In genomic region chr20:50359607-50360217, GRCh38 we compare ENCODE assay signal across 2 cellular contexts.
A peak's percentile ranks its signal among the peaks of the same experiment; 100 is the strongest.
TF ChIP-seq lines count a peak whose summit lies in the region.

No MANE protein-coding gene starts in this region.

TF ChIP-seq in GM23338, 12 proteins besides CTCF, POLR2A, EP300 and RAD21 (continued from another document):
- TF ChIP-seq, protein P1, sequence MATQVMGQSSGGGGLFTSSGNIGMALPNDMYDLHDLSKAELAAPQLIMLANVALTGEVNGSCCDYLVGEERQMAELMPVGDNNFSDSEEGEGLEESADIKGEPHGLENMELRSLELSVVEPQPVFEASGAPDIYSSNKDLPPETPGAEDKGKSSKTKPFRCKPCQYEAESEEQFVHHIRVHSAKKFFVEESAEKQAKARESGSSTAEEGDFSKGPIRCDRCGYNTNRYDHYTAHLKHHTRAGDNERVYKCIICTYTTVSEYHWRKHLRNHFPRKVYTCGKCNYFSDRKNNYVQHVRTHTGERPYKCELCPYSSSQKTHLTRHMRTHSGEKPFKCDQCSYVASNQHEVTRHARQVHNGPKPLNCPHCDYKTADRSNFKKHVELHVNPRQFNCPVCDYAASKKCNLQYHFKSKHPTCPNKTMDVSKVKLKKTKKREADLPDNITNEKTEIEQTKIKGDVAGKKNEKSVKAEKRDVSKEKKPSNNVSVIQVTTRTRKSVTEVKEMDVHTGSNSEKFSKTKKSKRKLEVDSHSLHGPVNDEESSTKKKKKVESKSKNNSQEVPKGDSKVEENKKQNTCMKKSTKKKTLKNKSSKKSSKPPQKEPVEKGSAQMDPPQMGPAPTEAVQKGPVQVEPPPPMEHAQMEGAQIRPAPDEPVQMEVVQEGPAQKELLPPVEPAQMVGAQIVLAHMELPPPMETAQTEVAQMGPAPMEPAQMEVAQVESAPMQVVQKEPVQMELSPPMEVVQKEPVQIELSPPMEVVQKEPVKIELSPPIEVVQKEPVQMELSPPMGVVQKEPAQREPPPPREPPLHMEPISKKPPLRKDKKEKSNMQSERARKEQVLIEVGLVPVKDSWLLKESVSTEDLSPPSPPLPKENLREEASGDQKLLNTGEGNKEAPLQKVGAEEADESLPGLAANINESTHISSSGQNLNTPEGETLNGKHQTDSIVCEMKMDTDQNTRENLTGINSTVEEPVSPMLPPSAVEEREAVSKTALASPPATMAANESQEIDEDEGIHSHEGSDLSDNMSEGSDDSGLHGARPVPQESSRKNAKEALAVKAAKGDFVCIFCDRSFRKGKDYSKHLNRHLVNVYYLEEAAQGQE (IDR thresholded peaks at IDR 0.05; ENCODE audit: unreplicated experiment), result no peak
- TF ChIP-seq, protein P2, sequence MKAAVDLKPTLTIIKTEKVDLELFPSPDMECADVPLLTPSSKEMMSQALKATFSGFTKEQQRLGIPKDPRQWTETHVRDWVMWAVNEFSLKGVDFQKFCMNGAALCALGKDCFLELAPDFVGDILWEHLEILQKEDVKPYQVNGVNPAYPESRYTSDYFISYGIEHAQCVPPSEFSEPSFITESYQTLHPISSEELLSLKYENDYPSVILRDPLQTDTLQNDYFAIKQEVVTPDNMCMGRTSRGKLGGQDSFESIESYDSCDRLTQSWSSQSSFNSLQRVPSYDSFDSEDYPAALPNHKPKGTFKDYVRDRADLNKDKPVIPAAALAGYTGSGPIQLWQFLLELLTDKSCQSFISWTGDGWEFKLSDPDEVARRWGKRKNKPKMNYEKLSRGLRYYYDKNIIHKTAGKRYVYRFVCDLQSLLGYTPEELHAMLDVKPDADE (IDR thresholded peaks at IDR 0.05), result no peak
- TF ChIP-seq ZNF331 (CRISPR knock-in tag; IDR thresholded peaks at IDR 0.05; ENCODE audit: low read depth) (no peak), EZH2phosphoT487 (IDR thresholded peaks at IDR 0.05; ENCODE audit: unreplicated experiment) (no peak), NANOG (IDR thresholded peaks at IDR 0.05; ENCODE audit: borderline replicate concordance) (no peak)
TF ChIP-seq in GM23338: peak in this region for 0.

TF ChIP-seq in HepG2, 621 proteins besides CTCF, POLR2A, EP300 and RAD21 (continued from another document and continues in another):
- TF ChIP-seq, protein P3, sequence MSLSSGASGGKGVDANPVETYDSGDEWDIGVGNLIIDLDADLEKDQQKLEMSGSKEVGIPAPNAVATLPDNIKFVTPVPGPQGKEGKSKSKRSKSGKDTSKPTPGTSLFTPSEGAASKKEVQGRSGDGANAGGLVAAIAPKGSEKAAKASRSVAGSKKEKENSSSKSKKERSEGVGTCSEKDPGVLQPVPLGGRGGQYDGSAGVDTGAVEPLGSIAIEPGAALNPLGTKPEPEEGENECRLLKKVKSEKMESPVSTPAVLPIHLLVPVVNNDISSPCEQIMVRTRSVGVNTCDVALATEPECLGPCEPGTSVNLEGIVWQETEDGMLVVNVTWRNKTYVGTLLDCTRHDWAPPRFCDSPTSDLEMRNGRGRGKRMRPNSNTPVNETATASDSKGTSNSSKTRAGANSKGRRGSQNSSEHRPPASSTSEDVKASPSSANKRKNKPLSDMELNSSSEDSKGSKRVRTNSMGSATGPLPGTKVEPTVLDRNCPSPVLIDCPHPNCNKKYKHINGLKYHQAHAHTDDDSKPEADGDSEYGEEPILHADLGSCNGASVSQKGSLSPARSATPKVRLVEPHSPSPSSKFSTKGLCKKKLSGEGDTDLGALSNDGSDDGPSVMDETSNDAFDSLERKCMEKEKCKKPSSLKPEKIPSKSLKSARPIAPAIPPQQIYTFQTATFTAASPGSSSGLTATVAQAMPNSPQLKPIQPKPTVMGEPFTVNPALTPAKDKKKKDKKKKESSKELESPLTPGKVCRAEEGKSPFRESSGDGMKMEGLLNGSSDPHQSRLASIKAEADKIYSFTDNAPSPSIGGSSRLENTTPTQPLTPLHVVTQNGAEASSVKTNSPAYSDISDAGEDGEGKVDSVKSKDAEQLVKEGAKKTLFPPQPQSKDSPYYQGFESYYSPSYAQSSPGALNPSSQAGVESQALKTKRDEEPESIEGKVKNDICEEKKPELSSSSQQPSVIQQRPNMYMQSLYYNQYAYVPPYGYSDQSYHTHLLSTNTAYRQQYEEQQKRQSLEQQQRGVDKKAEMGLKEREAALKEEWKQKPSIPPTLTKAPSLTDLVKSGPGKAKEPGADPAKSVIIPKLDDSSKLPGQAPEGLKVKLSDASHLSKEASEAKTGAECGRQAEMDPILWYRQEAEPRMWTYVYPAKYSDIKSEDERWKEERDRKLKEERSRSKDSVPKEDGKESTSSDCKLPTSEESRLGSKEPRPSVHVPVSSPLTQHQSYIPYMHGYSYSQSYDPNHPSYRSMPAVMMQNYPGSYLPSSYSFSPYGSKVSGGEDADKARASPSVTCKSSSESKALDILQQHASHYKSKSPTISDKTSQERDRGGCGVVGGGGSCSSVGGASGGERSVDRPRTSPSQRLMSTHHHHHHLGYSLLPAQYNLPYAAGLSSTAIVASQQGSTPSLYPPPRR (CRISPR knock-in tag; IDR thresholded peaks at IDR 0.05; ENCODE audit: borderline replicate concordance), result 0 out of 2 replicates have a peak, but pooled peaks have one; percentile 24
- TF ChIP-seq ZNF543 (CRISPR knock-in tag; IDR thresholded peaks at IDR 0.05) (0 out of 2 replicates have a peak, but pooled peaks have one; percentile 69), ZNF337 (CRISPR knock-in tag; IDR thresholded peaks at IDR 0.05; ENCODE audit: borderline replicate concordance, low read depth) (no peak), ZNF879 (CRISPR knock-in tag; IDR thresholded peaks at IDR 0.05) (no peak), TOPORS (CRISPR knock-in tag; IDR thresholded peaks at IDR 0.05) (0 out of 2 replicates have a peak, but pooled peaks have one; percentile 35), ARNTL (CRISPR knock-in tag; IDR thresholded peaks at IDR 0.05) (0 out of 2 replicates have a peak, but pooled peaks have one; percentile 33), MAFG (CRISPR knock-in tag; IDR thresholded peaks at IDR 0.05) (0 out of 2 replicates have a peak, but pooled peaks have one; percentile 15), PHB2 (IDR thresholded peaks at IDR 0.05; ENCODE audit: partially characterized antibody) (no peak), ZSCAN20 (CRISPR knock-in tag; IDR thresholded peaks at IDR 0.05; ENCODE audit: borderline replicate concordance) (no peak), ZNF350 (CRISPR knock-in tag; IDR thresholded peaks at IDR 0.05; ENCODE audit: borderline replicate concordance, low read depth) (0 out of 2 replicates have a peak, but pooled peaks have one; percentile 10), SOX5 (CRISPR knock-in tag; IDR thresholded peaks at IDR 0.05; ENCODE audit: borderline replicate concordance) (no peak), ZNF556 (CRISPR knock-in tag; IDR thresholded peaks at IDR 0.05; ENCODE audit: borderline replicate concordance) (0 out of 2 replicates have a peak, but pooled peaks have one; percentile 58), EEA1 (CRISPR knock-in tag; IDR thresholded peaks at IDR 0.05; ENCODE audit: borderline replicate concordance) (no peak), THAP9 (CRISPR knock-in tag; IDR thresholded peaks at IDR 0.05; ENCODE audit: borderline replicate concordance) (peak; percentile 15; the same call in 1 of the 2 replicates), HNF1A (IDR thresholded peaks at IDR 0.05; ENCODE audit: low read depth) (no peak), HNF1A (CRISPR knock-in tag; IDR thresholded peaks at IDR 0.05; ENCODE audit: borderline replicate concordance) (0 out of 2 replicates have a peak, but pooled peaks have one; percentile 47), FOXC1 (CRISPR knock-in tag; IDR thresholded peaks at IDR 0.05; ENCODE audit: borderline replicate concordance) (no peak), ZNF709 (CRISPR knock-in tag; IDR thresholded peaks at IDR 0.05) (no peak), MYNN (CRISPR knock-in tag; IDR thresholded peaks at IDR 0.05; ENCODE audit: low read depth) (0 out of 2 replicates have a peak, but pooled peaks have one; percentile 4), HOXA3 (CRISPR knock-in tag; IDR thresholded peaks at IDR 0.05) (no peak), AGO2 (optimal IDR thresholded peaks at IDR 0.05; ENCODE audit: low read depth, low read length) (no peak), FOXK1 (CRISPR knock-in tag; IDR thresholded peaks at IDR 0.05; ENCODE audit: borderline replicate concordance, low read depth) (0 out of 2 replicates have a peak, but pooled peaks have one; percentile 5), ZNF224 (CRISPR knock-in tag; IDR thresholded peaks at IDR 0.05) (no peak), GATAD1 (CRISPR knock-in tag; IDR thresholded peaks at IDR 0.05) (no peak), ARNT2 (CRISPR knock-in tag; IDR thresholded peaks at IDR 0.05; ENCODE audit: low read depth) (no peak), CBFB (CRISPR knock-in tag; IDR thresholded peaks at IDR 0.05) (no peak), ZNF570 (CRISPR knock-in tag; IDR thresholded peaks at IDR 0.05; ENCODE audit: borderline replicate concordance) (0 out of 2 replicates have a peak, but pooled peaks have one; percentile 35), RFXANK (CRISPR knock-in tag; IDR thresholded peaks at IDR 0.05) (no peak), MTERF4 (CRISPR knock-in tag; IDR thresholded peaks at IDR 0.05) (no peak), ZNF468 (CRISPR knock-in tag; IDR thresholded peaks at IDR 0.05) (no peak), HOXA9 (CRISPR knock-in tag; IDR thresholded peaks at IDR 0.05; ENCODE audit: borderline replicate concordance) (no peak), ZNF264 (CRISPR knock-in tag; IDR thresholded peaks at IDR 0.05) (no peak)
- TF ChIP-seq, protein P4, sequence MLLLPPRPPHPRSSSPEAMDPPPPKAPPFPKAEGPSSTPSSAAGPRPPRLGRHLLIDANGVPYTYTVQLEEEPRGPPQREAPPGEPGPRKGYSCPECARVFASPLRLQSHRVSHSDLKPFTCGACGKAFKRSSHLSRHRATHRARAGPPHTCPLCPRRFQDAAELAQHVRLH (CRISPR knock-in tag; IDR thresholded peaks at IDR 0.05; ENCODE audit: borderline replicate concordance, low read depth), result 0 out of 2 replicates have a peak, but pooled peaks have one; percentile 2
- TF ChIP-seq, protein P5, sequence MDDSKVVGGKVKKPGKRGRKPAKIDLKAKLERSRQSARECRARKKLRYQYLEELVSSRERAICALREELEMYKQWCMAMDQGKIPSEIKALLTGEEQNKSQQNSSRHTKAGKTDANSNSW (CRISPR knock-in tag; IDR thresholded peaks at IDR 0.05; ENCODE audit: borderline replicate concordance), result no peak
- TF ChIP-seq, protein P6, sequence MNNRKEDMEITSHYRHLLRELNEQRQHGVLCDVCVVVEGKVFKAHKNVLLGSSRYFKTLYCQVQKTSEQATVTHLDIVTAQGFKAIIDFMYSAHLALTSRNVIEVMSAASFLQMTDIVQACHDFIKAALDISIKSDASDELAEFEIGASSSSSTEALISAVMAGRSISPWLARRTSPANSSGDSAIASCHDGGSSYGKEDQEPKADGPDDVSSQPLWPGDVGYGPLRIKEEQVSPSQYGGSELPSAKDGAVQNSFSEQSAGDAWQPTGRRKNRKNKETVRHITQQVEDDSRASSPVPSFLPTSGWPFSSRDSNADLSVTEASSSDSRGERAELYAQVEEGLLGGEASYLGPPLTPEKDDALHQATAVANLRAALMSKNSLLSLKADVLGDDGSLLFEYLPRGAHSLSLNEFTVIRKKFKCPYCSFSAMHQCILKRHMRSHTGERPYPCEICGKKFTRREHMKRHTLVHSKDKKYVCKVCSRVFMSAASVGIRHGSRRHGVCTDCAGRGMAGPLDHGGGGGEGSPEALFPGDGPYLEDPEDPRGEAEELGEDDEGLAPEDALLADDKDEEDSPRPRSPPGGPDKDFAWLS (CRISPR knock-in tag; IDR thresholded peaks at IDR 0.05; ENCODE audit: borderline replicate concordance), result 0 out of 2 replicates have a peak, but pooled peaks have one; percentile 51
